1 cellular context compared by ENCODE assay signal in the genomic region with DNA sequence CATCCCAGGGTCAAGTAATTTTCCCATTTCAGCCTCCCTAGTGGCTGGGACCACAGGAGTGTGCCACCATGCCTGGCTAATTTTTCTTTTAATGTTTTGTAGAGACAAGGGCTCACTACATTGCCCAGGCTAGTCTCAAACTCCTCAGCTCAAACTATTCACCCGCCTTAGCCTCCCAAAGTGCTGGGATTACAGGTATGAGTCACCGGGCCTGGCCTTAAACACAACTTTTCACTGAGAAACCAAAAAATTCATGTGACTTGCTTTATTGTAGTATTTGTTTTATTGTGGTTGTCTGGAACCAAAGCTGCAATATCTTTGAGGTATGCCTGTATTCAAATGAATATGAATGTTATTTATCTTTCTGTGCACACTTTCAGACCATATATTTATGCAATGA.
TF ChIP-seq lines count a peak whose summit lies in the region.

No MANE protein-coding gene starts in this region.

TF ChIP-seq in SK-N-SH, 30 proteins besides CTCF, POLR2A, EP300 and RAD21 (continued from another document):
- TF ChIP-seq IRF3 (IDR thresholded peaks at IDR 0.05; ENCODE audit: low read depth, low read length) (no peak), FOSL2 (IDR thresholded peaks at IDR 0.05; ENCODE audit: borderline replicate concordance, low read depth) (peak; percentile 44; the same call in 1 of the 2 replicates), JUND (IDR thresholded peaks at IDR 0.05) (peak; percentile 29; the same call in 1 of the 2 replicates), YY1 (IDR thresholded peaks at IDR 0.05; ENCODE audit: low read depth) (no peak), CHD2 (IDR thresholded peaks at IDR 0.05; ENCODE audit: low read length, partially characterized antibody) (no peak), FOXM1 (IDR thresholded peaks at IDR 0.05; ENCODE audit: low read depth) (no peak)
- TF ChIP-seq, protein P1, sequence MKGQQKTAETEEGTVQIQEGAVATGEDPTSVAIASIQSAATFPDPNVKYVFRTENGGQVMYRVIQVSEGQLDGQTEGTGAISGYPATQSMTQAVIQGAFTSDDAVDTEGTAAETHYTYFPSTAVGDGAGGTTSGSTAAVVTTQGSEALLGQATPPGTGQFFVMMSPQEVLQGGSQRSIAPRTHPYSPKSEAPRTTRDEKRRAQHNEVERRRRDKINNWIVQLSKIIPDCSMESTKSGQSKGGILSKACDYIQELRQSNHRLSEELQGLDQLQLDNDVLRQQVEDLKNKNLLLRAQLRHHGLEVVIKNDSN (IDR thresholded peaks at IDR 0.05; ENCODE audit: borderline replicate concordance, low read depth), result no peak
